ENCODE assay signal across 1 cellular context in genomic region chr1:107536266-107536665, GRCh38.
TF ChIP-seq lines count a peak whose summit lies in the region.

No MANE protein-coding gene starts in this region.

TF ChIP-seq in GM23338, 12 proteins besides CTCF, POLR2A, EP300 and RAD21 (continued from another document):
- TF ChIP-seq ZNF462 (CRISPR knock-in tag; IDR thresholded peaks at IDR 0.05) (no peak), EZH2 (IDR thresholded peaks at IDR 0.05; ENCODE audit: low read depth, unreplicated experiment) (no peak), STAT1 (IDR thresholded peaks at IDR 0.05; ENCODE audit: unreplicated experiment) (no peak), ZNF331 (CRISPR knock-in tag; IDR thresholded peaks at IDR 0.05; ENCODE audit: low read depth) (no peak), ZNF114 (CRISPR knock-in tag; IDR thresholded peaks at IDR 0.05) (no peak), NANOG (IDR thresholded peaks at IDR 0.05; ENCODE audit: borderline replicate concordance) (no peak), CREB1 (CRISPR knock-in tag; IDR thresholded peaks at IDR 0.05; ENCODE audit: low read depth) (no peak), ETS1 (IDR thresholded peaks at IDR 0.05) (no peak), EZH2phosphoT487 (IDR thresholded peaks at IDR 0.05; ENCODE audit: unreplicated experiment) (no peak), POLR2AphosphoS5 (IDR thresholded peaks at IDR 0.05; ENCODE audit: low read depth) (no peak), REST (IDR thresholded peaks at IDR 0.05; ENCODE audit: unreplicated experiment) (no peak)
